In the genomic region with DNA sequence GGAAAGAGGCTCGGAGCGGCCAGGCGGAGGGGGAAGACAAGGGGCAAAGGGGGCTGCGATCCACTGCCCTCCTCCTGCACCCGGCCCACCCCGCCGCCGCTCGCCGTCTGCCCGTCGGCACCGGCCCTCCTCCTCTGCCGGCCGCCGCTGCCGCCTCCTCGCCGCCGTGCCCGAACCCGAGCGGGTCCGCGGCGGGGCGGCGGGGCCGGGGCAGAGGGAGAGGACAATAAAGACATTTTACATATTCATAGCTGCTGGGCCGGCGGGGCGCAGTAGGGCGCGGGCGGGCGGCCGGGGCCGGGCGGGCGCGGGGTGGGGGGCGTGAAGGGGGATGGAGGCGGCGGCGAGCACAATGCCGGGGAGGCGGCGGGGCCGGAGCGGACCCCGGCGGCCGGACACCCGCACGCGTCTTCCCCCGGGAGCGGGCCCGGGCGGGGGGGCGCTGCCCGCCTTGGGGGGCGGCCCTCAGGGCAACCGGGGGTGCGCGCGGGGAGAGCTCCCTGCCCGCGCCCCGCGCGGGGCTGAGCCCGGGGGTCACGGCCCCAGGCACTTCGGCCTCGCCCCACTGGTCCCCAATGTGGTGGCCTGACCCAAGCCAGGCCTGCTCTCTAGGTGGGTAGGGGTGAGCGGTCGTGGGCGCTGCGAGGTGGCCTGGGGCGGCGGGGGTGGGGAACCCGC, we compare ENCODE assay signal across 1 cellular context.
TF ChIP-seq lines count a peak whose summit lies in the region.

No MANE protein-coding gene starts in this region.

TF ChIP-seq in endothelial cell of umbilical vein, 7 proteins besides CTCF, POLR2A, EP300 and RAD21 (continued from another document):
- TF ChIP-seq GATA2 (IDR thresholded peaks at IDR 0.05; ENCODE audit: insufficient read depth, insufficient read length, low read depth, low read length) (no peak), POLR2AphosphoS5 (IDR thresholded peaks at IDR 0.05; ENCODE audit: insufficient read depth, low read depth, low read length) (no peak), MYC (IDR thresholded peaks at IDR 0.05; ENCODE audit: low read depth, low read length) (no peak)
